In the genomic region with DNA sequence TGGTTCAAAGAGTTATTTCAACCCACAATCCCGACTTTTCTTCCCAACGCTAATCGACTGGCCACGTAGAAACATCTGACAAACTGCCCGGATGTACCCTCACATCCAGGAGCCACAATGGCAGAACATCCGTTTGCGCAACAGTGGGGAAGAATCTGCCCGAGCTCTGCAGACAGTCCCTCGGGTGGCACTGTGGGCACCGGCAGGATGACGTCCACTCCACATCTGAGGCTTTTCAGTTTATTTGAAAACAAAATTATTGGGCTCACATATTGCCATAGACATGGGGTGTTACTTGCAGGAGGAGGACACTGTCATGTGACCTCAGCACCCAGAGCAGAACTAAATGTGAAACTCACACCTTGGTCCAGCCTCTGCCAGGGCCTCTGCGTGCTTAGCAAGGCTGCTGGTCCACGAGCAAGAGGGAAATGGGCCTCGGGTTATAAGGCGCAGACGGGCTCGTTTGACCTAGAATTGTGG, we compare ENCODE assay signal across 17 cellular contexts.
DNase-seq lines count a peak whose midpoint lies in the region; ATAC-seq and TF ChIP-seq lines count a peak whose summit lies in the region.
"Had no signal": no experiment of that assay in that cellular context is flagged by ENCODE, and none has a peak within 500 bp of the region (broad histone marks: within the 10 kb centered on the region; RNA-seq: fewer than 3 reads in every experiment).

No MANE protein-coding gene starts in this region.

- H3K27me3 ChIP-seq in RWPE2 (ENCODE audit: insufficient read depth, poor library complexity, severe bottlenecking) = no peaks in the 10 kb centered on the region
- no peaks in the 10 kb centered on the region for H3K27me3 ChIP-seq in naive thymus-derived CD4-positive, alpha-beta T cell (ENCODE audit: control insufficient read depth in 2 of 2, insufficient read depth in 2 of 2, low read length in 2 of 2)
- H3K27me3 ChIP-seq in esophagus squamous epithelium = no peaks in the 10 kb centered on the region
- H3K27me3 ChIP-seq: MG63 had no signal

- no peak overlapping the region for H3K4me3 Mint-ChIP-seq in activated CD8-positive, alpha-beta memory T cell treated with anti-CD3 and anti-CD28 coated beads, Interleukin-2, amount 10 ng/mL, durations not matched to agents 7 days and 5 days
- peak overlapping the region in 1 of 10 donors; percentile 21 for H3K4me3 Mint-ChIP-seq in naive thymus-derived CD4-positive, alpha-beta T cell

- TF ChIP-seq CTCF in RWPE2 (IDR thresholded peaks at IDR 0.05; ENCODE audit: poor library complexity, severe bottlenecking) = no peak
- TF ChIP-seq CTCF in esophagus squamous epithelium (IDR thresholded peaks at IDR 0.05) = no peak

- no peak overlapping the region for H3K27ac Mint-ChIP-seq in activated CD8-positive, alpha-beta memory T cell treated with anti-CD3 and anti-CD28 coated beads, Interleukin-2, amount 10 ng/mL, durations not matched to agents 7 days and 5 days
- H3K27ac Mint-ChIP-seq in naive thymus-derived CD4-positive, alpha-beta T cell = peak overlapping the region in 1 of 9 donors; percentile 56

- H3K4me1 ChIP-seq in RWPE2 (ENCODE audit: insufficient read depth, poor library complexity, severe bottlenecking) (peaks cover 3% of the 10 kb centered on the region), esophagus squamous epithelium (peaks cover 8 to 24% (median 8%) of the 10 kb centered on the region in 3 donors)
- peaks cover 9 to 14% of the 10 kb centered on the region in 2 donors for H3K4me1 ChIP-seq in naive thymus-derived CD4-positive, alpha-beta T cell (ENCODE audit: control insufficient read depth in 2 of 2, insufficient read depth in 2 of 2, low read length in 2 of 2)

- H3K4me3 ChIP-seq in RWPE2 (ENCODE audit: severe bottlenecking) (no peak overlapping the region), esophagus squamous epithelium (no peak overlapping the region)
- H3K4me3 ChIP-seq in naive thymus-derived CD4-positive, alpha-beta T cell (ENCODE audit: low read length) = no peak overlapping the region
- H3K4me3 ChIP-seq: MG63 had no signal

- peak; percentile 41 for ATAC-seq in activated CD8-positive, alpha-beta memory T cell treated with anti-CD3 and anti-CD28 coated beads, Interleukin-2, amount 10 ng/mL, durations not matched to agents 7 days and 5 days
- ATAC-seq in RWPE2 (ENCODE audit: low read depth) = no peak
- peak; percentile 68 for ATAC-seq in naive thymus-derived CD4-positive, alpha-beta T cell
- ATAC-seq: HepG2 had no signal

- no peak overlapping the region for H3K27ac ChIP-seq in RWPE2 (ENCODE audit: poor library complexity, severe bottlenecking)
- H3K27ac ChIP-seq in naive thymus-derived CD4-positive, alpha-beta T cell (ENCODE audit: low read depth, low read length) = no peak overlapping the region
- no peak overlapping the region for H3K27ac ChIP-seq in esophagus squamous epithelium

- H3K36me3 ChIP-seq in RWPE2 (ENCODE audit: low read depth) = no peaks in the 10 kb centered on the region
- no peaks in the 10 kb centered on the region for H3K36me3 ChIP-seq in naive thymus-derived CD4-positive, alpha-beta T cell (ENCODE audit: control insufficient read depth in 2 of 3, insufficient read depth in 3 of 3, low read length in 3 of 3)
- no peaks in the 10 kb centered on the region for H3K36me3 ChIP-seq in esophagus squamous epithelium
- H3K36me3 ChIP-seq: MG63 had no signal

- CTCF ChIA-PET in activated CD8-positive, alpha-beta memory T cell treated with anti-CD3 and anti-CD28 coated beads, Interleukin-2, amount 10 ng/mL, durations not matched to agents 7 days and 5 days (lab: Charles Lee) = interaction anchor here (2.0 kb wide), 1 partner anchor 27 kb away, joined by 9 read pairs; no protein-coding TSS in a partner anchor
- CTCF ChIA-PET in naive thymus-derived CD4-positive, alpha-beta T cell (lab: Charles Lee) = no interaction called here
- CTCF ChIA-PET in HEK293T (lab: Yijun Ruan, JAX) = no interaction called here

- no peak for TF ChIP-seq POLR2A in esophagus squamous epithelium (IDR thresholded peaks at IDR 0.05)

- intact Hi-C loops in naive thymus-derived CD4-positive, alpha-beta T cell (cut with micrococcal nuclease) = loop anchor here in 1 of 2 donors (10.0 kb wide), 1 partner anchor 747 kb away; no protein-coding TSS in a partner anchor
- intact Hi-C loops in esophagus squamous epithelium (cut with DNase I) = no loop called here

- H3K9me3 ChIP-seq in RWPE2 (ENCODE audit: severe bottlenecking) (no peaks in the 10 kb centered on the region), esophagus squamous epithelium (no peaks in the 10 kb centered on the region)
- H3K9me3 ChIP-seq in naive thymus-derived CD4-positive, alpha-beta T cell (ENCODE audit: control insufficient read depth in 2 of 3, low read length in 3 of 3) = no peaks in the 10 kb centered on the region
- H3K9me3 ChIP-seq: MG63 had no signal

- H3K36me3 Mint-ChIP-seq in activated CD8-positive, alpha-beta memory T cell treated with anti-CD3 and anti-CD28 coated beads, Interleukin-2, amount 10 ng/mL, durations not matched to agents 7 days and 5 days = no peaks in the 10 kb centered on the region
- no peaks in the 10 kb centered on the region for H3K36me3 Mint-ChIP-seq in naive thymus-derived CD4-positive, alpha-beta T cell

- H3K27me3 Mint-ChIP-seq in activated CD8-positive, alpha-beta memory T cell treated with anti-CD3 and anti-CD28 coated beads, Interleukin-2, amount 10 ng/mL, durations not matched to agents 7 days and 5 days = no peaks in the 10 kb centered on the region
- no peaks in the 10 kb centered on the region for H3K27me3 Mint-ChIP-seq in naive thymus-derived CD4-positive, alpha-beta T cell

- H3K9me3 Mint-ChIP-seq in activated CD8-positive, alpha-beta memory T cell treated with anti-CD3 and anti-CD28 coated beads, Interleukin-2, amount 10 ng/mL, durations not matched to agents 7 days and 5 days (ENCODE audit: low read depth) = no peaks in the 10 kb centered on the region
- H3K9me3 Mint-ChIP-seq in naive thymus-derived CD4-positive, alpha-beta T cell = no peaks in the 10 kb centered on the region

- POLR2A ChIA-PET in naive thymus-derived CD4-positive, alpha-beta T cell (lab: Charles Lee) = no interaction called here
- POLR2A ChIA-PET in HEK293T (lab: Yijun Ruan, JAX) = no interaction called here

- DNase-seq in activated CD8-positive, alpha-beta memory T cell treated with anti-CD3 and anti-CD28 coated beads, Interleukin-2, amount 10 ng/mL, durations not matched to agents 7 days and 5 days = peak; percentile 57
- no peak for DNase-seq in activated CD8-positive, alpha-beta memory T cell treated with anti-CD3 and anti-CD28 coated beads, Interleukin-2, amount 50 U/mL, for 4 hours
- DNase-seq in RWPE2 (ENCODE audit: low spot score) (peak; percentile 11), esophagus squamous epithelium (lab: John Stamatoyannopoulos, UW) (no peak), NCI-H748 treated with DMSO at 0.1 percent for 48 hours (lab: John Stamatoyannopoulos, UW) (no peak), GM19238 (ENCODE audit: insufficient read length, low spot score) (no peak), HEK293T (ENCODE audit: extremely low spot score) (no peak)
- no peak for DNase-seq in naive thymus-derived CD4-positive, alpha-beta T cell
- DNase-seq: Calu3, H7, MG63, NCI-H1105 treated with DMSO at 0.1 percent for 48 hours, NCI-H187 treated with DMSO at 0.1 percent for 48 hours, NCI-H2171, NCI-H446 treated with DMSO at 0.1 percent for 48 hours, NCI-H774 had no signal

- H3K4me1 Mint-ChIP-seq in activated CD8-positive, alpha-beta memory T cell treated with anti-CD3 and anti-CD28 coated beads, Interleukin-2, amount 10 ng/mL, durations not matched to agents 7 days and 5 days = peaks cover 21% of the 10 kb centered on the region
- peaks cover 0 to 24% (median 14%) of the 10 kb centered on the region in 7 donors for H3K4me1 Mint-ChIP-seq in naive thymus-derived CD4-positive, alpha-beta T cell

- 86 to 93% methylated on average over 13 to 17 of the region's 17 CpGs for WGBS in esophagus squamous epithelium, 2 donors

TF ChIP-seq in HEK293T, 16 proteins besides CTCF, POLR2A, EP300 and RAD21:
- TF ChIP-seq SUZ12 (IDR thresholded peaks at IDR 0.05) = no peak
- TF ChIP-seq NFRKB (IDR thresholded peaks at IDR 0.05) = no peak
- TF ChIP-seq HDGF (IDR thresholded peaks at IDR 0.05; ENCODE audit: borderline replicate concordance) = no peak
- TF ChIP-seq, protein P1, sequence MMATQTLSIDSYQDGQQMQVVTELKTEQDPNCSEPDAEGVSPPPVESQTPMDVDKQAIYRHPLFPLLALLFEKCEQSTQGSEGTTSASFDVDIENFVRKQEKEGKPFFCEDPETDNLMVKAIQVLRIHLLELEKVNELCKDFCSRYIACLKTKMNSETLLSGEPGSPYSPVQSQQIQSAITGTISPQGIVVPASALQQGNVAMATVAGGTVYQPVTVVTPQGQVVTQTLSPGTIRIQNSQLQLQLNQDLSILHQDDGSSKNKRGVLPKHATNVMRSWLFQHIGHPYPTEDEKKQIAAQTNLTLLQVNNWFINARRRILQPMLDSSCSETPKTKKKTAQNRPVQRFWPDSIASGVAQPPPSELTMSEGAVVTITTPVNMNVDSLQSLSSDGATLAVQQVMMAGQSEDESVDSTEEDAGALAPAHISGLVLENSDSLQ (IDR thresholded peaks at IDR 0.05) = no peak
- no peak for TF ChIP-seq ZNF384 (IDR thresholded peaks at IDR 0.05)
- TF ChIP-seq BHLHE40 (IDR thresholded peaks at IDR 0.05; ENCODE audit: borderline replicate concordance) = no peak
- TF ChIP-seq FOXM1 (IDR thresholded peaks at IDR 0.05; ENCODE audit: borderline replicate concordance) = no peak
- no peak for TF ChIP-seq LEF1 (IDR thresholded peaks at IDR 0.05; ENCODE audit: borderline replicate concordance)
- no peak for TF ChIP-seq TARDBP (IDR thresholded peaks at IDR 0.05)
TF ChIP-seq in HEK293T: peak in this region for 0.

Comparison
In these comparisons a context has a peak if more than half of its experiments do, and no peak if none do; other contexts are left out.
1. DNase-seq: peak in activated CD8-positive, alpha-beta memory T cell treated with anti-CD3 and anti-CD28 coated beads, Interleukin-2, amount 10 ng/mL, durations not matched to agents 7 days and 5 days (single experiment) and RWPE2 (single experiment); none in activated CD8-positive, alpha-beta memory T cell treated with anti-CD3 and anti-CD28 coated beads, Interleukin-2, amount 50 U/mL, for 4 hours (single experiment), naive thymus-derived CD4-positive, alpha-beta T cell (0 of 9), esophagus squamous epithelium (single experiment), NCI-H748 treated with DMSO at 0.1 percent for 48 hours (single experiment), GM19238 (single experiment) and HEK293T (single experiment).